In the genomic region with DNA sequence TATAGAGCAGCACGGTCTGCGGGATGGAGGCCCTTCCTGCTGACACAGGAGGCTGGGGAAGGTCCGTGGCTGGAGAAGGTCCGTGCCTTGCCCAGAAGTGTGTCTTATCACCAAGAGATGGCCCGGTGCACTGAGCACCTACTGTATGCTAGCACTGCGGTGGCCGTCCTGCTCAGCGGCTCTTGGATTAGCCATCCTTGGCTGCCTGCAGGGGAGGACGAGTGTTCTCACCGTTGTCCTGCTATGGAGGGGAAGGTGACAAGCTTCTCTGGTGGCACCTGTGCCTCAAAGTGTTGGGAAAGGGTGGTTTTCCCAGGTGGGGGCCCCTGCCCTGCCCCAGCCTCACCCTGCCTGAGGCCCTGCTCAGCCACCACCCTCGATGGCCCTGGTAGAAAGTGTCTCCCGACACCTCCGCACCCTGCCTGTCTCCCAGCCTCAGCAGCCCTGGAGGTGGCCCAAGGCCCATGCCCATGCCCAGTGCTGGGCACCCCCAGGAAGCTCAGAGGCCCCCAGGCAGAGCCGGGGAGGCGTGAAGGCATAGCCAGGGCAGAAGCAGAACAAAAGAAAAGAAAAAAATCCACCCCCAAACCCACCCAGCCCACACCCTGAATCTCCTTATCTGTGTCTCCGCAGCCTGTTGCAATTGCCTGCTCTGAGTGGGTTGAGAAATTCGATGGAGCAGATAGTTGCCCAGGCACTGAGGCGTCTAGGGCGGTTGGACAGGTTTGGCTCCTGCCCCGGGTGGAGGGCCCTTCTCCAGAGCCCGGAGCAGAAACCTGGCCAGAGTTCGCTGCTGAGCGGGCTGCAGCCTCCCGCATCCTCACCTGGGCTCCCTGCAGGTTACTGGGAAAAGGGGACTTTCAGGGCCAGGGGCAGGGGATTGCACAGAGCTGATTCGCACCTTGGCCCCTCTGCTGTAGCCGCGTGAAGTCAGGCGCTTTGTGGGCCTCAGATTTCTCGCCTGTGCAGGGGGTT, we compare ENCODE assay signal across 1 cellular context.
TF ChIP-seq lines count a peak whose summit lies in the region.

No MANE protein-coding gene starts in this region.

TF ChIP-seq in K562, 482 proteins besides CTCF, POLR2A, EP300 and RAD21 (continued from another document and continues in another):
- TF ChIP-seq E4F1 (CRISPR knock-in tag; IDR thresholded peaks at IDR 0.05; ENCODE audit: borderline replicate concordance) (no peak), ZBTB12 (CRISPR knock-in tag; IDR thresholded peaks at IDR 0.05) (no peak), ARID1B (IDR thresholded peaks at IDR 0.05) (peak; percentile 92), E2F3 (CRISPR knock-in tag; IDR thresholded peaks at IDR 0.05) (no peak), SMAD2 (IDR thresholded peaks at IDR 0.05; ENCODE audit: low read depth, low read length) (no peak), TBP (optimal IDR thresholded peaks at IDR 0.05; ENCODE audit: low read depth, low read length) (no peak), CCNT2 (IDR thresholded peaks at IDR 0.05; ENCODE audit: borderline replicate concordance, extremely low read depth, insufficient read length, low read depth, low read length) (peak; percentile 75), ZNF431 (CRISPR knock-in tag; IDR thresholded peaks at IDR 0.05) (no peak), NELFE (IDR thresholded peaks at IDR 0.05; ENCODE audit: insufficient read depth, insufficient read length) (no peak), RBM34 (IDR thresholded peaks at IDR 0.05; ENCODE audit: borderline replicate concordance, insufficient read depth, low read length) (no peak), HDAC3 (IDR thresholded peaks at IDR 0.05; ENCODE audit: borderline replicate concordance, partially characterized antibody) (no peak), RERE (CRISPR knock-in tag; IDR thresholded peaks at IDR 0.05; ENCODE audit: borderline replicate concordance) (no peak), GABPB1 (CRISPR knock-in tag; IDR thresholded peaks at IDR 0.05) (no peak), HNRNPK (IDR thresholded peaks at IDR 0.05; ENCODE audit: low read depth, low read length, poor library complexity, severe bottlenecking) (no peak), ZBTB2 (IDR thresholded peaks at IDR 0.05) (peak; percentile 21; the same call in 1 of the 2 replicates), ZNF785 (CRISPR knock-in tag; IDR thresholded peaks at IDR 0.05) (no peak), FOXK1 (CRISPR knock-in tag; IDR thresholded peaks at IDR 0.05; ENCODE audit: borderline replicate concordance) (no peak), SLC30A9 (CRISPR knock-in tag; IDR thresholded peaks at IDR 0.05) (no peak), SRSF9 (IDR thresholded peaks at IDR 0.05; ENCODE audit: borderline replicate concordance, low read depth, low read length) (no peak), OTX1 (CRISPR knock-in tag; IDR thresholded peaks at IDR 0.05) (no peak), FOXJ2 (tag; IDR thresholded peaks at IDR 0.05) (peak; percentile 39; the same call in 1 of the 2 replicates), MTF1 (CRISPR knock-in tag; IDR thresholded peaks at IDR 0.05; ENCODE audit: borderline replicate concordance) (no peak), ELK1 (CRISPR knock-in tag; IDR thresholded peaks at IDR 0.05) (no peak), ZNF766 (CRISPR knock-in tag; conservative IDR thresholded peaks at IDR 0.05) (no peak), MEIS2 (IDR thresholded peaks at IDR 0.05; ENCODE audit: partially characterized antibody) (no peak), POLR2AphosphoS2 (IDR thresholded peaks at IDR 0.05; ENCODE audit: low read length) (no peak), HMGN3 (IDR thresholded peaks at IDR 0.05; ENCODE audit: borderline replicate concordance, extremely low read depth, insufficient read length, low read depth, low read length) (peak; percentile 47), ZKSCAN1 (IDR thresholded peaks at IDR 0.05; ENCODE audit: low read depth, low read length) (no peak), TEAD2 (tag; IDR thresholded peaks at IDR 0.05) (no peak), HDGF (IDR thresholded peaks at IDR 0.05) (no peak), ZNF699 (CRISPR knock-in tag; IDR thresholded peaks at IDR 0.05; ENCODE audit: insufficient replicate concordance) (no peak), ZNF561 (CRISPR knock-in tag; conservative IDR thresholded peaks at IDR 0.05) (no peak), SMC3 (conservative IDR thresholded peaks at IDR 0.05; ENCODE audit: insufficient read depth, low read depth, low read length) (no peak), ZNF696 (CRISPR knock-in tag; conservative IDR thresholded peaks at IDR 0.05) (no peak), FOXM1 (IDR thresholded peaks at IDR 0.05; ENCODE audit: low read depth) (no peak), FOXM1 (CRISPR knock-in tag; IDR thresholded peaks at IDR 0.05; ENCODE audit: low read depth) (no peak), BCL6 (CRISPR knock-in tag; IDR thresholded peaks at IDR 0.05) (no peak), SMAD1 (IDR thresholded peaks at IDR 0.05; ENCODE audit: low read depth, low read length, partially characterized antibody) (no peak), MLX (CRISPR knock-in tag; conservative IDR thresholded peaks at IDR 0.05) (no peak), NFXL1 (CRISPR knock-in tag; IDR thresholded peaks at IDR 0.05) (no peak), POLR2G (IDR thresholded peaks at IDR 0.05; ENCODE audit: low read depth, low read length) (no peak), XRCC4 (IDR thresholded peaks at IDR 0.05; ENCODE audit: extremely low read depth, insufficient read depth, insufficient read length) (no peak), COPS2 (conservative IDR thresholded peaks at IDR 0.05) (no peak), RNF2 (IDR thresholded peaks at IDR 0.05) (peak; percentile 82), ZNF79 (CRISPR knock-in tag; IDR thresholded peaks at IDR 0.05; ENCODE audit: low read depth) (no peak), ZBTB1 (CRISPR knock-in tag; IDR thresholded peaks at IDR 0.05; ENCODE audit: borderline replicate concordance, low read depth) (no peak), NR2C1 (IDR thresholded peaks at IDR 0.05) (no peak), NR2C1 (tag; IDR thresholded peaks at IDR 0.05) (no peak), PTBP1 (IDR thresholded peaks at IDR 0.05; ENCODE audit: low read depth, low read length) (no peak)
- TF ChIP-seq, protein P1, sequence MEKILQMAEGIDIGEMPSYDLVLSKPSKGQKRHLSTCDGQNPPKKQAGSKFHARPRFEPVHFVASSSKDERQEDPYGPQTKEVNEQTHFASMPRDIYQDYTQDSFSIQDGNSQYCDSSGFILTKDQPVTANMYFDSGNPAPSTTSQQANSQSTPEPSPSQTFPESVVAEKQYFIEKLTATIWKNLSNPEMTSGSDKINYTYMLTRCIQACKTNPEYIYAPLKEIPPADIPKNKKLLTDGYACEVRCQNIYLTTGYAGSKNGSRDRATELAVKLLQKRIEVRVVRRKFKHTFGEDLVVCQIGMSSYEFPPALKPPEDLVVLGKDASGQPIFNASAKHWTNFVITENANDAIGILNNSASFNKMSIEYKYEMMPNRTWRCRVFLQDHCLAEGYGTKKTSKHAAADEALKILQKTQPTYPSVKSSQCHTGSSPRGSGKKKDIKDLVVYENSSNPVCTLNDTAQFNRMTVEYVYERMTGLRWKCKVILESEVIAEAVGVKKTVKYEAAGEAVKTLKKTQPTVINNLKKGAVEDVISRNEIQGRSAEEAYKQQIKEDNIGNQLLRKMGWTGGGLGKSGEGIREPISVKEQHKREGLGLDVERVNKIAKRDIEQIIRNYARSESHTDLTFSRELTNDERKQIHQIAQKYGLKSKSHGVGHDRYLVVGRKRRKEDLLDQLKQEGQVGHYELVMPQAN (IDR thresholded peaks at IDR 0.05; ENCODE audit: borderline replicate concordance) = no peak
- TF ChIP-seq, protein P2, sequence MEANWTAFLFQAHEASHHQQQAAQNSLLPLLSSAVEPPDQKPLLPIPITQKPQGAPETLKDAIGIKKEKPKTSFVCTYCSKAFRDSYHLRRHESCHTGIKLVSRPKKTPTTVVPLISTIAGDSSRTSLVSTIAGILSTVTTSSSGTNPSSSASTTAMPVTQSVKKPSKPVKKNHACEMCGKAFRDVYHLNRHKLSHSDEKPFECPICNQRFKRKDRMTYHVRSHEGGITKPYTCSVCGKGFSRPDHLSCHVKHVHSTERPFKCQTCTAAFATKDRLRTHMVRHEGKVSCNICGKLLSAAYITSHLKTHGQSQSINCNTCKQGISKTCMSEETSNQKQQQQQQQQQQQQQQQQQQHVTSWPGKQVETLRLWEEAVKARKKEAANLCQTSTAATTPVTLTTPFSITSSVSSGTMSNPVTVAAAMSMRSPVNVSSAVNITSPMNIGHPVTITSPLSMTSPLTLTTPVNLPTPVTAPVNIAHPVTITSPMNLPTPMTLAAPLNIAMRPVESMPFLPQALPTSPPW (CRISPR knock-in tag; IDR thresholded peaks at IDR 0.05) = peak; percentile 83
